In genomic region chr11:14520902-14521151, GRCh38 we compare ENCODE assay signal across 8 cellular contexts. TPM values are rescaled to one million over a fixed set of nuclear protein-coding genes. Genes with fewer than 3 reads are reported as not detected.
DNase-seq lines count a peak whose midpoint lies in the region; ATAC-seq and TF ChIP-seq lines count a peak whose summit lies in the region.

No MANE protein-coding gene starts in this region.

- no peaks in the 10 kb centered on the region for H3K27me3 Mint-ChIP-seq in MCF 10A (ENCODE audit: insufficient read depth, unreplicated experiment)

- H3K27ac Mint-ChIP-seq in MCF 10A (ENCODE audit: low read depth, unreplicated experiment) = peak overlapping the region; percentile 98

- CTCF ChIA-PET in MCF 10A (lab: Yijun Ruan, JAX) = interaction anchor here (1.2 to 1.5 kb wide), 2 partner anchors 371 to 386 kb away, joined by 3 to 8 read pairs; partner anchors contain the start of gene CYP2R1

- H3K36me3 ChIP-seq in ACC112 (ENCODE audit: insufficient read depth, low read length) (peaks cover 7% of the 10 kb centered on the region), mucosa of rectum (ENCODE audit: control insufficient read depth in 2 of 2, insufficient read depth in 2 of 2, low read length in 2 of 2) (peaks cover 12 to 20% of the 10 kb centered on the region in 2 donors)

- DNase-seq in MCF 10A (ENCODE audit: unreplicated experiment) (no peak), NCI-H1436 treated with DMSO at 0.1 percent for 48 hours (lab: John Stamatoyannopoulos, UW) (no peak), SK-N-DZ (ENCODE audit: low spot score) (no peak)

- peaks cover 33% of the 10 kb centered on the region for H3K36me3 Mint-ChIP-seq in MCF 10A (ENCODE audit: insufficient read depth, unreplicated experiment)

- POLR2A ChIA-PET in MCF 10A (lab: Yijun Ruan, JAX) = interaction anchor here (0.7 to 2.7 kb wide), 8 partner anchors 11 to 382 kb away, joined by 3 to 43 read pairs (median 6); partner anchors contain the start of genes COPB1 and CYP2R1

- H3K4me1 Mint-ChIP-seq in MCF 10A (ENCODE audit: insufficient read depth, unreplicated experiment) = peaks cover 14% of the 10 kb centered on the region

- BruUV-seq in MCF 10A (replicated peaks; lab: Mats Ljungman, UMichigan) = no TSS peak

- intact Hi-C loops in MCF 10A (cut with micrococcal nuclease) = loop anchor here (5.0 kb wide), 1 partner anchor 371 kb away; the partner anchor contains the start of gene CYP2R1

- peaks cover 13% of the 10 kb centered on the region for H3K4me1 ChIP-seq in ACC112 (ENCODE audit: control insufficient read depth, insufficient read depth, low read length, unreplicated experiment)
- peaks cover 10 to 11% of the 10 kb centered on the region in 2 donors for H3K4me1 ChIP-seq in mucosa of rectum (ENCODE audit: control insufficient read depth in 2 of 2, insufficient read depth in 2 of 2, low read length in 2 of 2)

- no peak for TF ChIP-seq CTCF in MCF 10A (IDR thresholded peaks at IDR 0.05; ENCODE audit: unreplicated experiment)

- H2AFZ ChIP-seq in ACC112 (ENCODE audit: low read length, unreplicated experiment) = peak overlapping the region; percentile 96

- peaks cover 35% of the 10 kb centered on the region for H3K79me2 ChIP-seq in ACC112 (ENCODE audit: control insufficient read depth, insufficient read depth, low read length, unreplicated experiment)

- peak overlapping the region; percentile 73 to 83 for H3K9ac ChIP-seq in mucosa of rectum (ENCODE audit: low read depth in 1 of 2, low read length in 2 of 2)

- peak overlapping the region; percentile 91 for H3K4me3 Mint-ChIP-seq in MCF 10A (ENCODE audit: unreplicated experiment)

- H3K9me3 ChIP-seq in mucosa of rectum (ENCODE audit: control insufficient read depth in 2 of 2, low read length in 2 of 2) = no peaks in the 10 kb centered on the region

- H3K9me3 Mint-ChIP-seq in MCF 10A (ENCODE audit: unreplicated experiment) = no peaks in the 10 kb centered on the region

- ATAC-seq in HG02938 (IDR thresholded peaks at IDR 0.05; ENCODE audit: unreplicated experiment) (peak; percentile 1), HG03175 (IDR thresholded peaks at IDR 0.05; ENCODE audit: unreplicated experiment) (no peak), GM21723 (IDR thresholded peaks at IDR 0.05; ENCODE audit: unreplicated experiment) (no peak)

- H3K27me3 ChIP-seq in ACC112 (ENCODE audit: insufficient read depth, low read length) (no peaks in the 10 kb centered on the region), mucosa of rectum (ENCODE audit: control insufficient read depth in 2 of 2, insufficient read depth in 2 of 2, low read length in 2 of 2) (no peaks in the 10 kb centered on the region)

- H3K27ac ChIP-seq in ACC112 (ENCODE audit: low read depth, low read length) = peak overlapping the region; percentile 92
- peak overlapping the region; percentile 77 to 87 for H3K27ac ChIP-seq in mucosa of rectum (ENCODE audit: low read depth in 2 of 2, low read length in 2 of 2)

- H3K4me3 ChIP-seq in ACC112 (ENCODE audit: low read depth, low read length) (peak overlapping the region; percentile 89), mucosa of rectum (ENCODE audit: low read length in 2 of 2) (peak overlapping the region; percentile 82 to 99)

RNA-seq across cellular contexts. Expression of gene PSMA1, which starts 0.6 kb away (rescaled TPM):
- 202 and 255 TPM in 2 replicates for total RNA-seq in MCF 10A (2022)
- 274 and 296 TPM in 2 replicates for polyA plus RNA-seq in SK-N-DZ (2014; cell fraction: cytosol; rRNA removed)
- polyA plus RNA-seq in SK-N-DZ (2014; cell fraction: nucleus; rRNA removed) = 548 and 556 TPM in 2 replicates

RNA-seq across cellular contexts. Expression of gene COPB1, which starts 21.2 kb away (rescaled TPM):
- 159 and 180 TPM in 2 replicates for total RNA-seq in MCF 10A (2022)
- 120 and 140 TPM in 2 replicates for polyA plus RNA-seq in SK-N-DZ (2014; cell fraction: cytosol; rRNA removed)
- polyA plus RNA-seq in SK-N-DZ (2014; cell fraction: nucleus; rRNA removed) = 64.0 and 70.7 TPM in 2 replicates
